1 cellular context compared by ENCODE assay signal in genomic region chr12:85036241-85036707, GRCh38.
A peak's percentile ranks its signal among the peaks of the same experiment; 100 is the strongest.
TF ChIP-seq lines count a peak whose summit lies in the region.

Gene LRRIQ1, plus strand, starts transcription at chr12:85036351. Its CDS starts 1,826 bp downstream, at chr12:85038177.
Gene TSPAN19, minus strand, starts transcription at chr12:85036277. Its CDS starts 6,331 bp downstream, at chr12:85029946.

TF ChIP-seq in HEK293, 187 proteins besides CTCF, POLR2A, EP300 and RAD21 (continued from another document):
- TF ChIP-seq ATF2 (tag by site-specific recombination; IDR thresholded peaks at IDR 0.05; ENCODE audit: low read depth) (no peak), PRDM6 (tag by site-specific recombination; IDR thresholded peaks at IDR 0.05) (no peak), ZNF473 (tag by site-specific recombination; IDR thresholded peaks at IDR 0.05) (no peak), SP2 (tag by site-specific recombination; IDR thresholded peaks at IDR 0.05) (peak; percentile 52), ZNF518A (tag by site-specific recombination; conservative IDR thresholded peaks at IDR 0.05; ENCODE audit: low read depth) (peak; percentile 54), ZBTB17 (tag by site-specific recombination; IDR thresholded peaks at IDR 0.05) (peak; percentile 82)
